ENCODE assay signal across 9 cellular contexts in genomic region chr2:216634317-216635148, GRCh38. TPM values are rescaled to one million over a fixed set of nuclear protein-coding genes. Genes with fewer than 3 reads are reported as not detected.
DNase-seq lines count a peak whose midpoint lies in the region; ATAC-seq, FAIRE-seq and TF ChIP-seq lines count a peak whose summit lies in the region.
"Had no signal": no experiment of that assay in that cellular context is flagged by ENCODE, and none has a peak within 500 bp of the region (broad histone marks: within the 10 kb centered on the region; RNA-seq: fewer than 3 reads in every experiment).

No MANE protein-coding gene starts in this region.

- H3K4me3 ChIP-seq in HepG2 (replicated peaks in 1 of 3; ENCODE audit: insufficient read depth in 1 of 3, low read depth in 2 of 3, low read length in 3 of 3), result peak overlapping the region in 2 of 3 experiments; percentile 17 to 71; a peak in 3 of 6 replicates
- H3K4me3 ChIP-seq in tibial artery, result peak overlapping the region; percentile 78 to 88

- peaks cover 65% of the 10 kb centered on the region for H3K27me3 Mint-ChIP-seq in activated CD4-positive, alpha-beta T cell treated with anti-CD3 and anti-CD28 coated beads, Interleukin-2, amount 10 ng/mL, durations not matched to agents 7 days and 5 days
- peaks cover 62% of the 10 kb centered on the region for H3K27me3 Mint-ChIP-seq in activated T-helper 2 cell treated with anti-CD3 and anti-CD28 coated beads, Interferon-gamma antibody, Interleukin-2, Interleukin-4, amounts not matched to agents 10 μg/mL and 5 μg/mL and 100 μg/mL, durations not matched to agents 14 hours and 24 hours and 36 hours (ENCODE audit: low read depth)

- H3K4me1 Mint-ChIP-seq in activated CD4-positive, alpha-beta T cell treated with anti-CD3 and anti-CD28 coated beads, Interleukin-2, amount 10 ng/mL, durations not matched to agents 7 days and 5 days, result peaks cover 27% of the 10 kb centered on the region
- peaks cover 32% of the 10 kb centered on the region for H3K4me1 Mint-ChIP-seq in activated T-helper 2 cell treated with anti-CD3 and anti-CD28 coated beads, Interferon-gamma antibody, Interleukin-2, Interleukin-4, amounts not matched to agents 10 μg/mL and 5 μg/mL and 100 μg/mL, durations not matched to agents 14 hours and 24 hours and 36 hours (ENCODE audit: low read depth)

- DNase-seq in activated CD4-positive, alpha-beta T cell treated with anti-CD3 and anti-CD28 coated beads, Interleukin-2, amount 10 ng/mL, durations not matched to agents 7 days and 5 days, result no peak
- no peak for DNase-seq in activated CD4-positive, alpha-beta T cell treated with anti-CD3 and anti-CD28 coated beads for 48 hours
- no peak for DNase-seq in activated T-helper 2 cell treated with anti-CD3 and anti-CD28 coated beads, Interferon-gamma antibody, Interleukin-2, Interleukin-4, amounts not matched to agents 10 μg/mL and 5 μg/mL and 100 μg/mL, durations not matched to agents 14 hours and 24 hours and 36 hours (ENCODE audit: low spot score)
- DNase-seq in HepG2 (ENCODE audit: low spot score) (no peak), tibial artery (no peak), RCC 7860 (ENCODE audit: low spot score) (no peak)
- DNase-seq: Karpas-422 had no signal

- H3K27me3 ChIP-seq in HepG2 (ENCODE audit: control insufficient read depth in 1 of 2, insufficient read depth in 2 of 2, low read length in 2 of 2) (peaks cover 8 to 56% of the 10 kb centered on the region in 2 experiments; a peak in 4 of 5 replicates), tibial artery (no peaks in the 10 kb centered on the region)

- BruUV-seq in HepG2 (replicated peaks; lab: Mats Ljungman, UMichigan), result no TSS peak

- H3K4me3 Mint-ChIP-seq in activated CD4-positive, alpha-beta T cell treated with anti-CD3 and anti-CD28 coated beads, Interleukin-2, amount 10 ng/mL, durations not matched to agents 7 days and 5 days, result peak overlapping the region; percentile 69
- peak overlapping the region; percentile 81 for H3K4me3 Mint-ChIP-seq in activated T-helper 2 cell treated with anti-CD3 and anti-CD28 coated beads, Interferon-gamma antibody, Interleukin-2, Interleukin-4, amounts not matched to agents 10 μg/mL and 5 μg/mL and 100 μg/mL, durations not matched to agents 14 hours and 24 hours and 36 hours (ENCODE audit: low read depth)

- no peak for TF ChIP-seq EP300 in HepG2 (IDR thresholded peaks at IDR 0.05; ENCODE audit: low read depth in 2 of 2, low read length in 2 of 2)
- no peak for TF ChIP-seq EP300 in HepG2 (CRISPR knock-in tag; IDR thresholded peaks at IDR 0.05; ENCODE audit: borderline replicate concordance)

- no peak for TF ChIP-seq CTCF in HepG2 (CRISPR knock-in tag; IDR thresholded peaks at IDR 0.05)
- TF ChIP-seq CTCF in tibial artery (IDR thresholded peaks at IDR 0.05), result no peak

- no peaks in the 10 kb centered on the region for H3K9me3 ChIP-seq in HepG2 (ENCODE audit: low read length)
- H3K9me3 ChIP-seq in tibial artery, result no peaks in the 10 kb centered on the region

- no peak overlapping the region for H3K9ac ChIP-seq in HepG2 (ENCODE audit: insufficient read depth, low read depth, low read length)

- no peak for TF ChIP-seq RAD21 in HepG2 (CRISPR knock-in tag; IDR thresholded peaks at IDR 0.05)

- 42% methylated on average over 23 of the region's 24 CpGs for WGBS in HepG2 (ENCODE audit: low lambda C conversion rate)

- H2AFZ ChIP-seq in HepG2 (ENCODE audit: low read length), result no peak overlapping the region

- H3K4me2 ChIP-seq in HepG2 (ENCODE audit: low read depth, low read length), result peak overlapping the region; percentile 90

- no peak overlapping the region for H3K27ac Mint-ChIP-seq in activated CD4-positive, alpha-beta T cell treated with anti-CD3 and anti-CD28 coated beads, Interleukin-2, amount 10 ng/mL, durations not matched to agents 7 days and 5 days
- H3K27ac Mint-ChIP-seq in activated T-helper 2 cell treated with anti-CD3 and anti-CD28 coated beads, Interferon-gamma antibody, Interleukin-2, Interleukin-4, amounts not matched to agents 10 μg/mL and 5 μg/mL and 100 μg/mL, durations not matched to agents 14 hours and 24 hours and 36 hours, result no peak overlapping the region

- CTCF ChIA-PET in activated CD4-positive, alpha-beta T cell treated with anti-CD3 and anti-CD28 coated beads, Interleukin-2, amount 10 ng/mL, durations not matched to agents 7 days and 5 days (lab: Charles Lee), result no interaction called here
- CTCF ChIA-PET in HepG2 (lab: Yijun Ruan, JAX; ENCODE audit: low intra/inter-chr PET ratio, low total read pairs), result no interaction called here

- no peaks in the 10 kb centered on the region for H3K9me3 Mint-ChIP-seq in activated CD4-positive, alpha-beta T cell treated with anti-CD3 and anti-CD28 coated beads, Interleukin-2, amount 10 ng/mL, durations not matched to agents 7 days and 5 days
- H3K9me3 Mint-ChIP-seq in activated T-helper 2 cell treated with anti-CD3 and anti-CD28 coated beads, Interferon-gamma antibody, Interleukin-2, Interleukin-4, amounts not matched to agents 10 μg/mL and 5 μg/mL and 100 μg/mL, durations not matched to agents 14 hours and 24 hours and 36 hours, result no peaks in the 10 kb centered on the region

- H3K79me2 ChIP-seq in HepG2 (ENCODE audit: insufficient read depth, low read length), result no peaks in the 10 kb centered on the region

- peaks cover 5% of the 10 kb centered on the region for H3K36me3 Mint-ChIP-seq in activated CD4-positive, alpha-beta T cell treated with anti-CD3 and anti-CD28 coated beads, Interleukin-2, amount 10 ng/mL, durations not matched to agents 7 days and 5 days (ENCODE audit: low read depth)
- H3K36me3 Mint-ChIP-seq in activated T-helper 2 cell treated with anti-CD3 and anti-CD28 coated beads, Interferon-gamma antibody, Interleukin-2, Interleukin-4, amounts not matched to agents 10 μg/mL and 5 μg/mL and 100 μg/mL, durations not matched to agents 14 hours and 24 hours and 36 hours (ENCODE audit: low read depth), result peaks cover 12% of the 10 kb centered on the region

- in situ Hi-C loops in HepG2 (cut with HindIII; ENCODE audit: extremely low pct_ligation_motif_present, low pct_unique_long_range_greater_than_20kb), result no loop called here

- no peak for ATAC-seq in HepG2
- no peak for ATAC-seq in GM19452 (IDR thresholded peaks at IDR 0.05; ENCODE audit: unreplicated experiment)
- no peak for ATAC-seq in GM21447 (IDR thresholded peaks at IDR 0.05; ENCODE audit: unreplicated experiment)

- TF ChIP-seq POLR2A in HepG2 (IDR thresholded peaks at IDR 0.05; ENCODE audit: insufficient read depth in 1 of 2, low read depth in 2 of 2, low read length in 2 of 2), result no peak

- no peaks in the 10 kb centered on the region for H3K36me3 ChIP-seq in HepG2 (replicated peaks in 1 of 2; ENCODE audit: control insufficient read depth in 1 of 2, insufficient read depth in 2 of 2, low read length in 2 of 2)
- H3K36me3 ChIP-seq in tibial artery, result peaks cover 0 to 5% (median 0%) of the 10 kb centered on the region in 3 donors

- H3K27ac ChIP-seq in HepG2 (ENCODE audit: extremely low read length, insufficient read depth, low read length) (no peak overlapping the region), tibial artery (peak overlapping the region; percentile 73 to 74)

- H4K20me1 ChIP-seq in HepG2 (ENCODE audit: insufficient read depth, low read length), result no peaks in the 10 kb centered on the region

- intact Hi-C loops in activated T-helper 2 cell treated with anti-CD3 and anti-CD28 coated beads, Interferon-gamma antibody, Interleukin-2, Interleukin-4, amounts not matched to agents 10 μg/mL and 5 μg/mL and 100 μg/mL, durations not matched to agents 14 hours and 24 hours and 36 hours (cut with micrococcal nuclease), result no loop called here
- intact Hi-C loops in HepG2 (cut with micrococcal nuclease; ENCODE audit: unreplicated experiment) (no loop called here), tibial artery (cut with DNase I; ENCODE audit: low total_unique reads) (no loop called here)

- POLR2A ChIA-PET in activated CD4-positive, alpha-beta T cell treated with anti-CD3 and anti-CD28 coated beads, Interleukin-2, amount 10 ng/mL, durations not matched to agents 7 days and 5 days (lab: Charles Lee), result no interaction called here
- POLR2A ChIA-PET in HepG2 (lab: Yijun Ruan, JAX), result interaction anchor here (1.0 kb wide), 1 partner anchor 15 kb away, joined by 3 read pairs; no protein-coding TSS in a partner anchor

- H3K4me1 ChIP-seq in HepG2 (ENCODE audit: insufficient read depth, low read length) (peaks cover 45% of the 10 kb centered on the region), tibial artery (peaks cover 0 to 50% (median 34%) of the 10 kb centered on the region in 4 donors)

- FAIRE-seq in HepG2 (lab: Jason Lieb, UNC) (no peak), RCC 7860 (lab: Jason Lieb, UNC) (no peak)

RNA-seq across cellular contexts. Expression of gene IGFBP2, which starts 1.3 kb away (rescaled TPM):
- 10 to 100 TPM; 10.3 to 10.9 TPM for total RNA-seq in activated CD4-positive, alpha-beta T cell treated with anti-CD3 and anti-CD28 coated beads, Interleukin-2, amount 10 ng/mL, durations not matched to agents 7 days and 5 days
- total RNA-seq in activated T-helper 2 cell treated with anti-CD3 and anti-CD28 coated beads, Interferon-gamma antibody, Interleukin-2, Interleukin-4, amounts not matched to agents 10 μg/mL and 5 μg/mL and 100 μg/mL, durations not matched to agents 14 hours and 24 hours and 36 hours, result 30.1 and 32.5 TPM in 2 replicates
- total RNA-seq in HepG2 (2016; rRNA removed; fragmentation: Illumina TruSeq; extraction: Trizol), result 0.45 and 2.0 TPM in 2 replicates
- 0.79 and 0.81 TPM in 2 replicates for total RNA-seq in HepG2 (2016; cell fraction: cytosol; rRNA removed; fragmentation: Illumina TruSeq; extraction: Trizol; ENCODE audit: low read depth)
- total RNA-seq in HepG2 (2016; cell fraction: insoluble cytoplasmic fraction; rRNA removed; fragmentation: Illumina TruSeq; extraction: Trizol), result 0.83 and 1.8 TPM in 2 replicates
- 0.68 and 1.4 TPM in 2 replicates for total RNA-seq in HepG2 (2016; cell fraction: membrane; rRNA removed; fragmentation: Illumina TruSeq; extraction: Trizol)
- 1.2 and 2.0 TPM in 2 replicates for total RNA-seq in HepG2 (2016; cell fraction: nucleus; rRNA removed; fragmentation: Illumina TruSeq; extraction: Trizol)
- 5.8 and 11.4 TPM in 2 replicates for polyA plus RNA-seq in HepG2 (2011; rRNA removed)
- 8.5 and 9.3 TPM in 2 replicates for polyA plus RNA-seq in HepG2 (2011; cell fraction: cytosol; rRNA removed)
- polyA plus RNA-seq in HepG2 (2011; cell fraction: nucleus; rRNA removed), result 3.3 and 6.4 TPM in 2 replicates
- 18.9 and 24.8 TPM in 2 replicates for polyA plus RNA-seq in HepG2 (2012)
- polyA plus RNA-seq in HepG2 (2016; cell fraction: cytosol; fragmentation: Illumina TruSeq; extraction: Trizol; ENCODE audit: low read depth), result 0.59 and 1.1 TPM in 2 replicates
- polyA plus RNA-seq in HepG2 (2016; cell fraction: insoluble cytoplasmic fraction; fragmentation: Illumina TruSeq; extraction: Trizol; ENCODE audit: low read depth), result 0.91 and 1.3 TPM in 2 replicates
- polyA plus RNA-seq in HepG2 (2016; cell fraction: membrane; fragmentation: Illumina TruSeq; extraction: Trizol; ENCODE audit: low read depth), result 1.1 and 1.2 TPM in 2 replicates
- 3.8 and 3.9 TPM in 2 replicates for polyA plus RNA-seq in HepG2 (2016; cell fraction: nucleus; fragmentation: Illumina TruSeq; extraction: Trizol; ENCODE audit: insufficient read depth, low read depth)
- polyA minus RNA-seq in HepG2 (2011; rRNA and poly(A)+ RNA removed; ENCODE audit: low replicate concordance), result 0.19 and 1.9 TPM in 2 replicates
- 1.7 and 3.2 TPM in 2 replicates for polyA minus RNA-seq in HepG2 (2011; cell fraction: cytosol; rRNA and poly(A)+ RNA removed)
- 0.52 and 0.99 TPM in 2 replicates for polyA minus RNA-seq in HepG2 (2011; cell fraction: nucleus; rRNA and poly(A)+ RNA removed)
